Comparison of ENCODE assay signal across 4 cellular contexts in the genomic region with DNA sequence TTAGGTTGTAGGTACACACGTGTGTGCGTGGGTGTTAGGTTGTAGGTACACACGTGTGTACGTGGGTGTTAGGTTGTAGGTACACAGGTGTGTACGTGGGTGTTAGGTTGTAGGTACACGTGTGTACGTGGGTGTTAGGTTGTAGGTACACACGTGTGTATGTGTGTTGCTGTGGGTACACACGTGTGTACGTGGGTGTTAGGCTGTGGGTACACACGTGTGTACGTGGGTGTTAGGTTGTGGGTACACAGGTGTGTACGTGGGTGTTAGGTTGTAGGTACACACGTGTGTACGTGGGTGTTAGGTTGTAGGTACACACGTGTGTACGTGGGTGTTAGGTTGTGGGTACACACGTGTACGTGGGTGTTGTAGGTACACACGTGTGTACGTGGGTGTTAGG. TPM values are rescaled to one million over a fixed set of nuclear protein-coding genes. Genes with fewer than 3 reads are reported as not detected.
"Had no signal": no experiment of that assay in that cellular context is flagged by ENCODE, and none has a peak within 500 bp of the region (broad histone marks: within the 10 kb centered on the region; RNA-seq: fewer than 3 reads in every experiment).

No MANE protein-coding gene starts in this region.

RNA-seq across cellular contexts. Expression of a gene that starts 15.8 kb away (rescaled TPM):
- total RNA-seq: activated CD4-positive, alpha-beta T cell treated with anti-CD3 and anti-CD28 coated beads, Interleukin-2, amount 10 ng/mL, durations not matched to agents 7 days and 5 days; aorta; T-helper 1 cell treated with Interleukin-12 subunit alpha and Interleukin-12 subunit beta and Interleukin-4 antibody, amounts not matched to agents 30 ng/mL and 1 ng/mL, for 36 hours; T-helper 2 cell treated with Interferon-gamma antibody and Interleukin-4, amounts not matched to agents 100 ng/mL and 5 ng/mL, for 36 hours had no signal

RNA-seq across cellular contexts. Expression of a gene that starts 19.8 kb away (rescaled TPM):
- total RNA-seq: T-helper 1 cell treated with Interleukin-12 subunit alpha and Interleukin-12 subunit beta and Interleukin-4 antibody, amounts not matched to agents 30 ng/mL and 1 ng/mL, for 36 hours had no signal
